Comparison of ENCODE assay signal across 9 cellular contexts in genomic region chrX:53321216-53321942, GRCh38. TPM values are rescaled to one million over a fixed set of nuclear protein-coding genes. Genes with fewer than 3 reads are reported as not detected.
A peak's percentile ranks its signal among the peaks of the same experiment; 100 is the strongest.
DNase-seq lines count a peak whose midpoint lies in the region; ATAC-seq and TF ChIP-seq lines count a peak whose summit lies in the region.
"Had no signal": no experiment of that assay in that cellular context is flagged by ENCODE, and none has a peak within 500 bp of the region (broad histone marks: within the 10 kb centered on the region; RNA-seq: fewer than 3 reads in every experiment).

No MANE protein-coding gene starts in this region.

- no peak overlapping the region for H3K27ac ChIP-seq in AG04450 (ENCODE audit: low read depth, low read length)
- H3K27ac ChIP-seq in lower lobe of right lung = no peak overlapping the region
- H3K27ac ChIP-seq in upper lobe of left lung = peak overlapping the region in 1 of 4 donors; percentile 36

- no peaks in the 10 kb centered on the region for H3K9me3 ChIP-seq in AG04450 (ENCODE audit: control insufficient read depth, insufficient read depth, low read length)
- H3K9me3 ChIP-seq in lower lobe of right lung = no peaks in the 10 kb centered on the region
- no peaks in the 10 kb centered on the region for H3K9me3 ChIP-seq in upper lobe of left lung

- H3K4me1 ChIP-seq in lower lobe of right lung (peaks cover 7% of the 10 kb centered on the region), upper lobe of left lung (peaks cover 0 to 25% (median 4%) of the 10 kb centered on the region in 4 donors)

- POLR2A ChIA-PET in AG04450 (lab: Yijun Ruan, JAX) = no interaction called here

- H3K27me3 ChIP-seq in AG04450 (ENCODE audit: control insufficient read depth, insufficient read depth, low read length) (peaks cover 11% of the 10 kb centered on the region), lower lobe of right lung (ENCODE audit: low read depth) (no peaks in the 10 kb centered on the region), upper lobe of left lung (peaks cover 0 to 10% (median 0%) of the 10 kb centered on the region in 4 donors)

- TF ChIP-seq EP300 in Ishikawa (IDR thresholded peaks at IDR 0.05; ENCODE audit: borderline replicate concordance) (no peak), upper lobe of left lung (IDR thresholded peaks at IDR 0.05) (no peak)

- peaks cover 2% of the 10 kb centered on the region for H3K36me3 Mint-ChIP-seq in central memory CD8-positive, alpha-beta T cell (ENCODE audit: insufficient read depth)

- H3K27me3 Mint-ChIP-seq in central memory CD8-positive, alpha-beta T cell = peaks cover 42% of the 10 kb centered on the region

- TF ChIP-seq CTCF in AG04450 (IDR thresholded peaks at IDR 0.05; ENCODE audit: low read depth, low read length) = no peak
- no peak for TF ChIP-seq CTCF in lower lobe of right lung (IDR thresholded peaks at IDR 0.05)
- no peak for TF ChIP-seq CTCF in upper lobe of left lung (IDR thresholded peaks at IDR 0.05)

- no peak for TF ChIP-seq RAD21 in Ishikawa (IDR thresholded peaks at IDR 0.05; ENCODE audit: low read depth)

- H3K9me3 Mint-ChIP-seq in central memory CD8-positive, alpha-beta T cell = no peaks in the 10 kb centered on the region
- H3K9me3 Mint-ChIP-seq: activated naive CD4-positive, alpha-beta T cell treated with anti-CD3 and anti-CD28 coated beads, Interleukin-2, amount 50 U/mL, for 72 hours had no signal

- H3K4me3 Mint-ChIP-seq in central memory CD8-positive, alpha-beta T cell = peak overlapping the region; percentile 82

- TF ChIP-seq POLR2A in upper lobe of left lung (IDR thresholded peaks at IDR 0.05) = peak in 1 of 4 donors; percentile 55

- intact Hi-C loops in lower lobe of right lung (cut with DNase I) = no loop called here

- no peaks in the 10 kb centered on the region for H3K36me3 ChIP-seq in lower lobe of right lung
- no peaks in the 10 kb centered on the region for H3K36me3 ChIP-seq in upper lobe of left lung

- no peak for DNase-seq in AG04450 (ENCODE audit: low read depth, low spot score)
- DNase-seq in central memory CD8-positive, alpha-beta T cell (ENCODE audit: low spot score in 2 of 2) = no peak
- peak; percentile 45 for DNase-seq in lower lobe of right lung
- DNase-seq in upper lobe of left lung = peak in 1 of 2 donors; percentile 84
- DNase-seq in NCI-H2196 (lab: John Stamatoyannopoulos, UW; ENCODE audit: unreplicated experiment) = no peak
- no peak for DNase-seq in NCI-H1092 treated with DMSO at 0.1 percent for 48 hours (lab: John Stamatoyannopoulos, UW)
- no peak for DNase-seq in SK-N-DZ (ENCODE audit: low spot score)

- CTCF ChIA-PET in AG04450 (lab: Charles Lee) = interaction anchor here (0.8 to 5.0 kb wide), 2 partner anchors 8 to 125 kb away, joined by 3 to 44 read pairs; no protein-coding TSS in a partner anchor

- H3K4me1 Mint-ChIP-seq in central memory CD8-positive, alpha-beta T cell = peaks cover 23% of the 10 kb centered on the region

- peak overlapping the region; percentile 36 for H3K27ac Mint-ChIP-seq in central memory CD8-positive, alpha-beta T cell (ENCODE audit: low read depth)
- H3K27ac Mint-ChIP-seq: activated naive CD4-positive, alpha-beta T cell treated with anti-CD3 and anti-CD28 coated beads, Interleukin-2, amount 50 U/mL, for 72 hours had no signal

- peak overlapping the region; percentile 63 for H3K4me3 ChIP-seq in AG04450 (ENCODE audit: low read depth, low read length)
- peak overlapping the region; percentile 65 for H3K4me3 ChIP-seq in lower lobe of right lung
- H3K4me3 ChIP-seq in upper lobe of left lung = peak overlapping the region; percentile 25 to 68 (median 57)

- 0 to 10% methylated on average over 7 of the region's 60 CpGs for WGBS in upper lobe of left lung, 2 donors

- peak; percentile 44 for ATAC-seq in central memory CD8-positive, alpha-beta T cell (replicated peaks; ENCODE audit: extremely low read depth, poor library complexity, severe bottlenecking)
- ATAC-seq in lower lobe of right lung (peak; percentile 56 to 70), upper lobe of left lung (ENCODE audit: low FRiP score in 2 of 2) (peak in 1 of 2 donors; percentile 73)

TF ChIP-seq in Ishikawa, 13 proteins besides CTCF, POLR2A, EP300 and RAD21:
- TF ChIP-seq REST (IDR thresholded peaks at IDR 0.05; ENCODE audit: low read depth) (no peak), NFIC (IDR thresholded peaks at IDR 0.05) (no peak), ZBTB7A (IDR thresholded peaks at IDR 0.05; ENCODE audit: low read depth) (0 out of 2 replicates have a peak, but pooled peaks have one; percentile 6), CEBPB (IDR thresholded peaks at IDR 0.05) (no peak)

RNA-seq across cellular contexts. Expression of gene IQSEC2, which starts 40.0 kb away (rescaled TPM):
- polyA plus RNA-seq in AG04450 (2011; rRNA removed) = 9.1 and 12.2 TPM in 2 replicates
- 10.9 and 17.3 TPM in 2 replicates for polyA minus RNA-seq in AG04450 (2011; rRNA and poly(A)+ RNA removed)
- total RNA-seq in lower lobe of right lung (24.0 TPM), upper lobe of left lung (10 to 100 TPM; 17.5 to 45.1 (median 26.7) TPM)
- 2.6 and 4.2 TPM in 2 replicates for polyA plus RNA-seq in SK-N-DZ (2014; cell fraction: cytosol; rRNA removed)
- 6.5 and 8.8 TPM in 2 replicates for polyA plus RNA-seq in SK-N-DZ (2014; cell fraction: nucleus; rRNA removed)
